29 cellular contexts compared by ENCODE assay signal in the genomic region with DNA sequence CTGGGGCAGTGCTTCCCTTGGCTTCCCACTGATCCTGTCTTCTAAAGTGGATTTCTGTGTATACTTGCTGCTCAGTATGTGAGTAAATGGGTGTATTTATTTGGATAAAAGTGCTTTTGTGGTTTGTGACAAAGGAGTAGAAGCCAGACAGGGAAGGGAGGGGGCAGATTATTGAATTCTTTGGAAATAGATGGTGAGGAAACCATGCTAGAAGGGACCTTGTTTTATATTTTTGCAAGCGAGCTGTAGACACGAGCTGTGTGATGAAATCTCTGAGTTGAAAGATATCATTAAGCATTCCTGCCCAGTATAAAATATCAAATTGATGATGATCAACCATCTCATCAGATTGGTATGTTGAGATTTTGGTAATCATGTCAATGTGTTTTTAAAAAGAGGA.
DNase-seq lines count a peak whose midpoint lies in the region; ATAC-seq and TF ChIP-seq lines count a peak whose summit lies in the region.
"Had no signal": no experiment of that assay in that cellular context is flagged by ENCODE, and none has a peak within 500 bp of the region (broad histone marks: within the 10 kb centered on the region; RNA-seq: fewer than 3 reads in every experiment).

No MANE protein-coding gene starts in this region.

- DNase-seq in EL: peak; percentile 42
- peak; percentile 40 for DNase-seq in NCI-H69 (lab: John Stamatoyannopoulos, UW)
- peak; percentile 60 to 69 for DNase-seq in fibroblast of lung (ENCODE audit: low read depth in 2 of 2)
- DNase-seq in gastrocnemius medialis: no peak
- DNase-seq in HuH-7.5 (ENCODE audit: low spot score): no peak
- DNase-seq in NCI-H2196 (lab: John Stamatoyannopoulos, UW; ENCODE audit: unreplicated experiment): no peak
- no peak for DNase-seq in DMS 273 (lab: John Stamatoyannopoulos, UW; ENCODE audit: unreplicated experiment)
- DNase-seq: activated CD4-positive, alpha-beta T cell treated with anti-CD3 and anti-CD28 coated beads, Interleukin-2, amount 10 ng/mL, durations not matched to agents 24 days and 14 days; activated gamma-delta T cell; activated naive CD8-positive, alpha-beta T cell treated with anti-CD3 and anti-CD28 coated beads for 36 hours; activated T-cell treated with anti-CD3 and anti-CD28 coated beads, Interleukin-2, amount 50 U/mL, for 24 hours; aorta; caudate nucleus; DMS153; endodermal cell; H7; islet precursor cell; left lung; NCI-H446; NCI-H774; posterior cingulate gyrus; stimulated activated CD4-positive, alpha-beta T cell treated with anti-CD3 and anti-CD28 coated beads, Interleukin-12 subunit alpha, Interleukin-12 subunit beta, amount 100 ng/mL, for 4 hours; stimulated activated CD4-positive, alpha-beta T cell treated with anti-CD3 and anti-CD28 coated beads, Interleukin-4, amount 100 ng/mL, for 1 hour; T-cell had no signal

- H3K9me3 ChIP-seq in fibroblast of lung (ENCODE audit: control insufficient read depth, insufficient read depth, low read depth, low read length): no peaks in the 10 kb centered on the region
- H3K9me3 ChIP-seq in gastrocnemius medialis: no peaks in the 10 kb centered on the region
- H3K9me3 ChIP-seq: BLaER1, left lung, right atrium auricular region, SJSA1 had no signal

- no peak overlapping the region for H3K9ac ChIP-seq in fibroblast of lung (ENCODE audit: insufficient read depth, low read length)
- H3K9ac ChIP-seq: BLaER1 had no signal

- no peaks in the 10 kb centered on the region for H3K36me3 ChIP-seq in fibroblast of lung (ENCODE audit: control insufficient read depth, insufficient read depth, low read length)
- H3K36me3 ChIP-seq in gastrocnemius medialis: no peaks in the 10 kb centered on the region
- H3K36me3 ChIP-seq: BLaER1, left lung, right atrium auricular region, SJSA1 had no signal

- H3K4me2 ChIP-seq in fibroblast of lung (ENCODE audit: extremely low read depth, insufficient read depth, low read length): peak overlapping the region; percentile 23
- H3K4me2 ChIP-seq: BLaER1 had no signal

- H3K27ac ChIP-seq in fibroblast of lung (ENCODE audit: insufficient read depth, low read length) (peak overlapping the region; percentile 4), gastrocnemius medialis (peak overlapping the region in 3 of 4 donors; percentile 20 to 36 (median 31))
- H3K27ac ChIP-seq: BLaER1, left lung, SJSA1 had no signal

- ATAC-seq in gastrocnemius medialis (peak in 1 of 2 donors; percentile 48), HG03095 (IDR thresholded peaks at IDR 0.05; ENCODE audit: unreplicated experiment) (no peak)
- ATAC-seq: left lung, T-cell, WTC11 had no signal

- no peak overlapping the region for H2AFZ ChIP-seq in fibroblast of lung (ENCODE audit: low read length)

- no peak for TF ChIP-seq CTCF in fibroblast of lung (conservative IDR thresholded peaks at IDR 0.05 in 1 of 2, IDR thresholded peaks at IDR 0.05 in 1 of 2; ENCODE audit: low read depth in 1 of 2, low read length in 2 of 2)
- no peak for TF ChIP-seq CTCF in gastrocnemius medialis (IDR thresholded peaks at IDR 0.05 in 4 of 5, conservative IDR thresholded peaks at IDR 0.05 in 1 of 5)

- no peaks in the 10 kb centered on the region for H3K79me2 ChIP-seq in fibroblast of lung (ENCODE audit: control insufficient read depth, insufficient read depth, low read length)

- in situ Hi-C loops in gastrocnemius medialis (cut with MboI; ENCODE audit: low sequenced_read_pairs in 4 of 4): no loop called here

- H3K4me1 ChIP-seq in fibroblast of lung (ENCODE audit: control insufficient read depth, extremely low read depth, insufficient read depth, low read length) (peaks cover 17% of the 10 kb centered on the region), gastrocnemius medialis (no peaks in the 10 kb centered on the region)
- H3K4me1 ChIP-seq: BLaER1 had no signal

- H4K20me1 ChIP-seq in fibroblast of lung (ENCODE audit: control insufficient read depth, extremely low read depth, insufficient read depth, low read length): no peaks in the 10 kb centered on the region
- H4K20me1 ChIP-seq: BLaER1 had no signal

- no peaks in the 10 kb centered on the region for H3K27me3 ChIP-seq in fibroblast of lung (ENCODE audit: control insufficient read depth, insufficient read depth, low read length)
- H3K27me3 ChIP-seq in gastrocnemius medialis: no peaks in the 10 kb centered on the region
- H3K27me3 ChIP-seq: BLaER1, left lung, right atrium auricular region, SJSA1 had no signal

- intact Hi-C loops in gastrocnemius medialis (cut with DNase I; ENCODE audit: low total_unique reads): no loop called here

- H3K4me3 ChIP-seq in fibroblast of lung (replicated peaks in 1 of 4; ENCODE audit: control extremely low read depth in 1 of 4, insufficient read depth in 1 of 4, low read depth in 3 of 4, low read length in 4 of 4): no peak overlapping the region
- no peak overlapping the region for H3K4me3 ChIP-seq in gastrocnemius medialis
- H3K4me3 ChIP-seq: BLaER1, left lung, right atrium auricular region, SJSA1 had no signal

- no peak for TF ChIP-seq POLR2A in gastrocnemius medialis (IDR thresholded peaks at IDR 0.05)

Comparison
In these comparisons a context has a peak if more than half of its experiments do, and no peak if none do; other contexts are left out.
1. DNase-seq: peak in EL (single experiment), NCI-H69 (single experiment) and fibroblast of lung (2 of 2); none in gastrocnemius medialis (0 of 2), HuH-7.5 (single experiment), NCI-H2196 (single experiment) and DMS 273 (single experiment).